In the genomic region with DNA sequence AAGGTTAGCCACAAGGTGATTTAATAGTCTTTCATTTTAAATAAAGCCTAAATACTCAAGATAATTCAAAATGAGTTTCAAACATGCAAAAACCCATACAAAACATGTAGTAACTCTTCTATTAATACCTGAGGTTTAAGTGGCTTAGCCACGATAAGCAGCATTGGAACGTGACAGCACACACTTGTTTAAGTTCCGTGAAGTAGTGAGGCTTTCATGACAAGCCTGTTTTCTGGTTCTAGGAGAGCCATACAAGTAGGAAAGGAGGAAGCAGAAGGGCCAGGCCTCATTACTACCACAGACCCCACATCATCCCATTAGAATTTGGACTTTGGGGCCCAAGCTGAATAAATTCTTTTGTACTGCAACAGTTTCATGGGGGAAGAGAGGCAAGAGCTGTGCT, we compare ENCODE assay signal across 17 cellular contexts. TPM values are rescaled to one million over a fixed set of nuclear protein-coding genes. Genes with fewer than 3 reads are reported as not detected.
DNase-seq lines count a peak whose midpoint lies in the region; ATAC-seq and TF ChIP-seq lines count a peak whose summit lies in the region.
"Had no signal": no experiment of that assay in that cellular context is flagged by ENCODE, and none has a peak within 500 bp of the region (broad histone marks: within the 10 kb centered on the region; RNA-seq: fewer than 3 reads in every experiment).

No MANE protein-coding gene starts in this region.

- H3K27ac ChIP-seq in smooth muscle cell (ENCODE audit: low read depth), result peak overlapping the region; percentile 14
- H3K27ac ChIP-seq: uterus had no signal

- H4K20me1 ChIP-seq in smooth muscle cell (ENCODE audit: low read depth), result no peaks in the 10 kb centered on the region

- no peak for TF ChIP-seq CTCF in smooth muscle cell (IDR thresholded peaks at IDR 0.05; ENCODE audit: borderline replicate concordance, insufficient read depth, poor library complexity, severe bottlenecking)

- no peaks in the 10 kb centered on the region for H3K9me3 ChIP-seq in smooth muscle cell (replicated peaks; ENCODE audit: low read depth)
- H3K9me3 ChIP-seq: esophagus muscularis mucosa, uterus had no signal

- no peak overlapping the region for H2AFZ ChIP-seq in smooth muscle cell (ENCODE audit: low read depth)

- no peaks in the 10 kb centered on the region for H3K27me3 ChIP-seq in smooth muscle cell (ENCODE audit: low read depth)
- H3K27me3 ChIP-seq: esophagus muscularis mucosa, uterus had no signal

- POLR2A ChIA-PET in activated naive CD8-positive, alpha-beta T cell treated with anti-CD3 and anti-CD28 coated beads, Interleukin-2, amount 10 ng/mL, durations not matched to agents 7 days and 5 days (lab: Charles Lee), result no interaction called here

- no peak for ATAC-seq in activated naive CD8-positive, alpha-beta T cell treated with anti-CD3 and anti-CD28 coated beads, Interleukin-2, amount 10 ng/mL, durations not matched to agents 7 days and 5 days (ENCODE audit: low read depth)
- no peak for ATAC-seq in central memory CD8-positive, alpha-beta T cell (replicated peaks; ENCODE audit: extremely low read depth, poor library complexity, severe bottlenecking)

- H3K4me1 ChIP-seq in smooth muscle cell (ENCODE audit: low read depth), result no peaks in the 10 kb centered on the region
- H3K4me1 ChIP-seq: uterus had no signal

- 29% methylated on average over 3 of the region's 3 CpGs for WGBS in smooth muscle cell (ENCODE audit: low lambda C conversion rate)

- H3F3A ChIP-seq in smooth muscle cell (ENCODE audit: low read depth), result no peaks in the 10 kb centered on the region

- no peak overlapping the region for H3K9ac ChIP-seq in smooth muscle cell (ENCODE audit: low read depth)

- H3K79me2 ChIP-seq in smooth muscle cell (ENCODE audit: low read depth), result no peaks in the 10 kb centered on the region

- peak overlapping the region; percentile 63 for H3K27ac Mint-ChIP-seq in activated naive CD8-positive, alpha-beta T cell treated with anti-CD3 and anti-CD28 coated beads, Interleukin-2, amount 10 ng/mL, durations not matched to agents 7 days and 5 days
- H3K27ac Mint-ChIP-seq in activated naive CD8-positive, alpha-beta T cell treated with anti-CD3 and anti-CD28 coated beads for 36 hours, result no peak overlapping the region
- H3K27ac Mint-ChIP-seq in central memory CD8-positive, alpha-beta T cell (ENCODE audit: low read depth), result peak overlapping the region; percentile 14
- H3K27ac Mint-ChIP-seq: T-helper 1 cell treated with Interleukin-12 subunit alpha and Interleukin-12 subunit beta and Interleukin-4 antibody, amounts not matched to agents 30 μg/mL and 1 μg/mL, for 36 hours had no signal

- H3K27me3 Mint-ChIP-seq in activated naive CD8-positive, alpha-beta T cell treated with anti-CD3 and anti-CD28 coated beads, Interleukin-2, amount 10 ng/mL, durations not matched to agents 7 days and 5 days, result peaks cover 5% of the 10 kb centered on the region
- no peaks in the 10 kb centered on the region for H3K27me3 Mint-ChIP-seq in activated naive CD8-positive, alpha-beta T cell treated with anti-CD3 and anti-CD28 coated beads for 36 hours
- peaks cover 11% of the 10 kb centered on the region for H3K27me3 Mint-ChIP-seq in central memory CD8-positive, alpha-beta T cell

- no peak for DNase-seq in activated naive CD8-positive, alpha-beta T cell treated with anti-CD3 and anti-CD28 coated beads, Interleukin-2, amount 10 ng/mL, durations not matched to agents 7 days and 5 days
- DNase-seq in activated naive CD8-positive, alpha-beta T cell treated with anti-CD3 and anti-CD28 coated beads for 36 hours, result no peak
- peak; percentile 21 for DNase-seq in NOMO-1 treated with dmso at 0.1 percent for 144 hours (lab: John Stamatoyannopoulos, UW; ENCODE audit: unreplicated experiment)
- no peak for DNase-seq in central memory CD8-positive, alpha-beta T cell (ENCODE audit: low spot score in 2 of 2)
- no peak for DNase-seq in smooth muscle cell (lab: John Stamatoyannopoulos, UW; ENCODE audit: unreplicated experiment)
- no peak for DNase-seq in NAMALWA (ENCODE audit: low spot score)
- no peak for DNase-seq in inferior parietal cortex (ENCODE audit: extremely low spot score)
- DNase-seq in DMS153 treated with DMSO at 0.1 percent for 48 hours (lab: John Stamatoyannopoulos, UW; ENCODE audit: unreplicated experiment), result no peak
- DNase-seq: activated CD8-positive, alpha-beta memory T cell treated with anti-CD3 and anti-CD28 coated beads for 24 hours; activated naive CD4-positive, alpha-beta T cell treated with anti-CD3 and anti-CD28 coated beads, Interleukin-2, amount 50 U/mL, for 16 hours; mesendoderm; NCI-H2171; stimulated activated CD4-positive, alpha-beta T cell treated with anti-CD3 and anti-CD28 coated beads, Interleukin-1b, Interleukin-23, amount 100 ng/mL, for 48 hours; uterus had no signal

- no peak overlapping the region for H3K4me2 ChIP-seq in smooth muscle cell

- H3K4me1 Mint-ChIP-seq in activated naive CD8-positive, alpha-beta T cell treated with anti-CD3 and anti-CD28 coated beads, Interleukin-2, amount 10 ng/mL, durations not matched to agents 7 days and 5 days, result peaks cover 28% of the 10 kb centered on the region
- peaks cover 20% of the 10 kb centered on the region for H3K4me1 Mint-ChIP-seq in activated naive CD8-positive, alpha-beta T cell treated with anti-CD3 and anti-CD28 coated beads for 36 hours
- H3K4me1 Mint-ChIP-seq in central memory CD8-positive, alpha-beta T cell, result peaks cover 24% of the 10 kb centered on the region

- H3K36me3 Mint-ChIP-seq in activated naive CD8-positive, alpha-beta T cell treated with anti-CD3 and anti-CD28 coated beads, Interleukin-2, amount 10 ng/mL, durations not matched to agents 7 days and 5 days, result peaks cover 1% of the 10 kb centered on the region
- H3K36me3 Mint-ChIP-seq in activated naive CD8-positive, alpha-beta T cell treated with anti-CD3 and anti-CD28 coated beads for 36 hours, result no peaks in the 10 kb centered on the region
- H3K36me3 Mint-ChIP-seq in central memory CD8-positive, alpha-beta T cell (ENCODE audit: insufficient read depth), result peaks cover 3% of the 10 kb centered on the region

- H3K4me3 ChIP-seq in smooth muscle cell, result no peak overlapping the region
- H3K4me3 ChIP-seq: esophagus muscularis mucosa, uterus had no signal

- no peaks in the 10 kb centered on the region for H3K36me3 ChIP-seq in smooth muscle cell (ENCODE audit: low read depth)
- H3K36me3 ChIP-seq: esophagus muscularis mucosa, uterus had no signal

- no peaks in the 10 kb centered on the region for H3K9me3 Mint-ChIP-seq in activated naive CD8-positive, alpha-beta T cell treated with anti-CD3 and anti-CD28 coated beads, Interleukin-2, amount 10 ng/mL, durations not matched to agents 7 days and 5 days
- peaks cover 1% of the 10 kb centered on the region for H3K9me3 Mint-ChIP-seq in activated naive CD8-positive, alpha-beta T cell treated with anti-CD3 and anti-CD28 coated beads for 36 hours
- H3K9me3 Mint-ChIP-seq in central memory CD8-positive, alpha-beta T cell, result no peaks in the 10 kb centered on the region
- H3K9me3 Mint-ChIP-seq: T-helper 1 cell treated with Interleukin-12 subunit alpha and Interleukin-12 subunit beta and Interleukin-4 antibody, amounts not matched to agents 30 μg/mL and 1 μg/mL, for 36 hours had no signal

- no peak overlapping the region for H3K4me3 Mint-ChIP-seq in activated naive CD8-positive, alpha-beta T cell treated with anti-CD3 and anti-CD28 coated beads, Interleukin-2, amount 10 ng/mL, durations not matched to agents 7 days and 5 days
- no peak overlapping the region for H3K4me3 Mint-ChIP-seq in activated naive CD8-positive, alpha-beta T cell treated with anti-CD3 and anti-CD28 coated beads for 36 hours
- peak overlapping the region; percentile 5 for H3K4me3 Mint-ChIP-seq in central memory CD8-positive, alpha-beta T cell
- H3K4me3 Mint-ChIP-seq: T-helper 1 cell treated with Interleukin-12 subunit alpha and Interleukin-12 subunit beta and Interleukin-4 antibody, amounts not matched to agents 30 μg/mL and 1 μg/mL, for 36 hours had no signal

RNA-seq across cellular contexts. Expression of gene PRNP, which starts 18.9 kb away (rescaled TPM):
- total RNA-seq in activated naive CD8-positive, alpha-beta T cell treated with anti-CD3 and anti-CD28 coated beads, Interleukin-2, amount 10 ng/mL, durations not matched to agents 7 days and 5 days, result 10 to 100 TPM; 45.4 to 51.6 TPM
- total RNA-seq in activated naive CD8-positive, alpha-beta T cell treated with anti-CD3 and anti-CD28 coated beads for 36 hours, result 10 to 100 TPM; 40.5 to 41.8 TPM
- total RNA-seq in smooth muscle cell, result 107 and 123 TPM in 2 replicates
- polyA plus RNA-seq in smooth muscle cell, result 86.9 and 110 TPM in 2 replicates

RNA-seq across cellular contexts. Expression of gene PRND, which starts 54.3 kb away (rescaled TPM):
- not detected for total RNA-seq in activated naive CD8-positive, alpha-beta T cell treated with anti-CD3 and anti-CD28 coated beads, Interleukin-2, amount 10 ng/mL, durations not matched to agents 7 days and 5 days
- total RNA-seq in activated naive CD8-positive, alpha-beta T cell treated with anti-CD3 and anti-CD28 coated beads for 36 hours, result not detected
- total RNA-seq in smooth muscle cell, result not detected in 2 replicates
- polyA plus RNA-seq in smooth muscle cell, result not detected in 2 replicates
- total RNA-seq: esophagus muscularis mucosa, LHCN-M2 had no signal
